12 cellular contexts compared by ENCODE assay signal in the genomic region with DNA sequence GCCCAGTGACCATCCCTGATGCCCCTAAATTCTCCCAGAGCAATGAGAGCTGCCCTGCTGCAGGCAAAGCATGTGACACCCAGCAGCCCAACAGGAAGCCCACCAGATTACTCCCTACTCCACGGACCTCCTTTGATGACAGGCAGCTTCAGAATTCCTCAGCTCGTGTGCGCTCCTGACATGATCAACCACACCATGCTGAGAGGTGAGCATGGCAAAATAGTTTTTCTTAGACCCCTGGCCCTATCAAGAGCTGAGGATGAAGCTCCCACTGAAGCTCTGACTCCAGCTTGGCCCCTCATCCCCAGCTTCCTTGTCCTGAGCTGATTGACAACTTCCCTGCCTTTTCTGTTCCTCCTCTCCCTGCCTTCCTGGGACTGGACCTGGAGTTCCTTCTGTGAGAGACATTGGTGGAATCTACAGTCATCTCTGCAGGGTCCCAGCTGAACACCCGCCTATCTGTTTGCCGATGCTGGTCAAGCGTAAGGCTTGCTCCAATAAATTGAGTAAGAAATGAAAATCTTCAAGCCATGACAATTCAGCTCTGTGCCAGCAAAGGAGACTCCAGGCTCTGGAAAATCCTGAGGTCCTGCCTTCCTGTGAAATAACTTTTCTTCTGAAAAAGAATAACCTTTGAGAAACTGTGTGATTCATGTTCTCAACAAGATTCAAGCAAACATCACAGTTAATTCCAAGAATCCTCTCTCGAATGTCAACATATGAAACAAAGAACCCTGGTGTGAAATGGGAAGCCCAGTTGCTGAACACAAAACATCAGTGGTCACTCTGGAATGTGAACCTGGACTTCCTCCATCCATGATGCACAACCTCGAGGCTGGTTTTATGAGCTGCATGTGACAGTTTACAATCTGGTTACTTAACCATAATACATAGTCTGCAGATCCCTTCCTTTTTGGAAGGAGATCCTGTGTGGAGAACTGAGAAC.
DNase-seq lines count a peak whose midpoint lies in the region; ATAC-seq, FAIRE-seq and TF ChIP-seq lines count a peak whose summit lies in the region.
"Had no signal": no experiment of that assay in that cellular context is flagged by ENCODE, and none has a peak within 500 bp of the region (broad histone marks: within the 10 kb centered on the region; RNA-seq: fewer than 3 reads in every experiment).

No MANE protein-coding gene starts in this region.

- H3K4me3 Mint-ChIP-seq in Calu3 (ENCODE audit: low read depth, unreplicated experiment) (no peak overlapping the region), glutamatergic neuron (ENCODE audit: unreplicated experiment) (no peak overlapping the region)
- H3K4me3 Mint-ChIP-seq: naive B cell had no signal

- H3K4me2 ChIP-seq in trophoblast cell (ENCODE audit: low read length): no peak overlapping the region

- H3K18ac ChIP-seq in trophoblast cell (ENCODE audit: low read length): no peak overlapping the region

- H3K4me1 ChIP-seq in trophoblast cell (ENCODE audit: control insufficient read depth in 1 of 2, insufficient read depth in 2 of 2, low read length in 2 of 2): peaks cover 17 to 27% of the 10 kb centered on the region in 2 experiments

- peaks cover 7% of the 10 kb centered on the region for H3K9me3 ChIP-seq in trophoblast cell (ENCODE audit: insufficient read depth, low read depth, low read length)

- H2BK120ac ChIP-seq in trophoblast cell (ENCODE audit: insufficient read depth, low read length, poor library complexity): peak overlapping the region; percentile 26

- BruUV-seq in Calu3 (replicated peaks; lab: Mats Ljungman, UMichigan): no TSS peak

- no peak overlapping the region for H3K23ac ChIP-seq in trophoblast cell (ENCODE audit: low read length)

- no peaks in the 10 kb centered on the region for H3K36me3 ChIP-seq in trophoblast cell (ENCODE audit: control insufficient read depth in 1 of 2, insufficient read depth in 2 of 2, low read length in 2 of 2)

- H3K79me1 ChIP-seq in trophoblast cell (ENCODE audit: low read length): peaks cover 12% of the 10 kb centered on the region

- H3K36me3 Mint-ChIP-seq in Calu3 (ENCODE audit: insufficient read depth, unreplicated experiment) (peaks cover 5% of the 10 kb centered on the region), glutamatergic neuron (ENCODE audit: unreplicated experiment) (no peaks in the 10 kb centered on the region)

- DNase-seq in Calu3 (peak; percentile 59), RCC 7860 (ENCODE audit: low spot score) (peak; percentile 95), epithelial cell of esophagus (ENCODE audit: low read depth) (peak; percentile 61), trophoblast cell (no peak), glutamatergic neuron (no peak)
- DNase-seq in stimulated activated naive CD8-positive, alpha-beta T cell treated with anti-CD3 and anti-CD28 coated beads, Interleukin-15, Interleukin-2, amounts not matched to agents 100 U/mL and 50 U/mL, for 24 hours: no peak
- DNase-seq: DMS153, erythroblast, naive B cell, SIG-M5 had no signal

- peak overlapping the region; percentile 16 for H4K91ac ChIP-seq in trophoblast cell (ENCODE audit: low read depth, low read length)

- H3K14ac ChIP-seq in trophoblast cell (ENCODE audit: low read length): peak overlapping the region; percentile 51

- no peaks in the 10 kb centered on the region for H3K79me2 ChIP-seq in trophoblast cell (ENCODE audit: control insufficient read depth, insufficient read depth, low read length, poor library complexity)

- H3K27ac ChIP-seq in trophoblast cell (ENCODE audit: low read depth, low read length): no peak overlapping the region

- H3K9ac ChIP-seq in trophoblast cell (ENCODE audit: low read length): no peak overlapping the region

- peak; percentile 98 for FAIRE-seq in RCC 7860 (lab: Jason Lieb, UNC)

- H2BK5ac ChIP-seq in trophoblast cell (ENCODE audit: low read depth, low read length, poor library complexity): peak overlapping the region; percentile 0

- no peak overlapping the region for H3K4me3 ChIP-seq in epithelial cell of esophagus (ENCODE audit: low read length)
- no peak overlapping the region for H3K4me3 ChIP-seq in trophoblast cell (ENCODE audit: low read depth, low read length)

- TF ChIP-seq CTCF in Calu3 (IDR thresholded peaks at IDR 0.05; ENCODE audit: unreplicated experiment) (no peak), epithelial cell of esophagus (IDR thresholded peaks at IDR 0.05; ENCODE audit: insufficient read depth, low read depth, low read length, missing control alignments) (no peak), glutamatergic neuron (IDR thresholded peaks at IDR 0.05; ENCODE audit: partially characterized antibody, unreplicated experiment) (no peak)

- H3K27me3 Mint-ChIP-seq in Calu3 (ENCODE audit: unreplicated experiment): no peaks in the 10 kb centered on the region
- peaks cover 2% of the 10 kb centered on the region for H3K27me3 Mint-ChIP-seq in glutamatergic neuron (ENCODE audit: unreplicated experiment)

- H4K12ac ChIP-seq in trophoblast cell (ENCODE audit: low read depth, low read length): no peak overlapping the region

- no peak overlapping the region for H2AK5ac ChIP-seq in trophoblast cell (ENCODE audit: low read length)

- no peaks in the 10 kb centered on the region for H3K27me3 ChIP-seq in trophoblast cell (ENCODE audit: insufficient read depth, low read length)

- H2AFZ ChIP-seq in trophoblast cell (ENCODE audit: insufficient read depth, low read length, poor library complexity): no peak overlapping the region

- peak overlapping the region; percentile 23 for H2BK12ac ChIP-seq in trophoblast cell (ENCODE audit: low read length)

- H4K8ac ChIP-seq in trophoblast cell (ENCODE audit: low read depth, low read length): no peak overlapping the region

- H3K4ac ChIP-seq in trophoblast cell (ENCODE audit: low read depth, low read length): no peak overlapping the region

- H3K27ac Mint-ChIP-seq in Calu3 (ENCODE audit: unreplicated experiment) (peak overlapping the region; percentile 88), glutamatergic neuron (ENCODE audit: unreplicated experiment) (no peak overlapping the region)

- WGBS in trophoblast cell (ENCODE audit: extremely low coverage, insufficient coverage, insufficient read length): no CpG with 5 or more reads among the region's 8 CpGs

- H3K9me3 Mint-ChIP-seq in Calu3 (ENCODE audit: low read depth, unreplicated experiment) (no peaks in the 10 kb centered on the region), glutamatergic neuron (ENCODE audit: unreplicated experiment) (no peaks in the 10 kb centered on the region)
- H3K9me3 Mint-ChIP-seq: naive B cell had no signal

- intact Hi-C loops in Calu3 (cut with micrococcal nuclease; ENCODE audit: unreplicated experiment): loop anchor here (10.0 kb wide), 1 partner anchor 173 kb away; no protein-coding TSS in a partner anchor

- CTCF ChIA-PET in Calu3 (lab: Charles Lee): interaction anchor here (2.0 kb wide), 1 partner anchor 48 kb away, joined by 5 read pairs; no protein-coding TSS in a partner anchor

- H3K4me1 Mint-ChIP-seq in Calu3 (ENCODE audit: low read depth, unreplicated experiment) (peaks cover 68% of the 10 kb centered on the region), glutamatergic neuron (ENCODE audit: low read depth, unreplicated experiment) (no peaks in the 10 kb centered on the region)
- H3K4me1 Mint-ChIP-seq: naive B cell had no signal

- ATAC-seq in stimulated activated naive CD8-positive, alpha-beta T cell treated with anti-CD3 and anti-CD28 coated beads, Interleukin-15, Interleukin-2, amounts not matched to agents 100 U/mL and 50 U/mL, for 24 hours: no peak
- ATAC-seq in GM18868 (IDR thresholded peaks at IDR 0.05; ENCODE audit: unreplicated experiment) (no peak), GM19035 (IDR thresholded peaks at IDR 0.05; ENCODE audit: unreplicated experiment) (no peak)

Comparison
In these comparisons a context has a peak if more than half of its experiments do, and no peak if none do; other contexts are left out.
1. DNase-seq: peak in Calu3 (single experiment), RCC 7860 (single experiment) and epithelial cell of esophagus (single experiment); none in trophoblast cell (0 of 2), stimulated activated naive CD8-positive, alpha-beta T cell treated with anti-CD3 and anti-CD28 coated beads, Interleukin-15, Interleukin-2, amounts not matched to agents 100 U/mL and 50 U/mL, for 24 hours (single experiment) and glutamatergic neuron (single experiment).